1 cellular context compared by ENCODE assay signal in the genomic region with DNA sequence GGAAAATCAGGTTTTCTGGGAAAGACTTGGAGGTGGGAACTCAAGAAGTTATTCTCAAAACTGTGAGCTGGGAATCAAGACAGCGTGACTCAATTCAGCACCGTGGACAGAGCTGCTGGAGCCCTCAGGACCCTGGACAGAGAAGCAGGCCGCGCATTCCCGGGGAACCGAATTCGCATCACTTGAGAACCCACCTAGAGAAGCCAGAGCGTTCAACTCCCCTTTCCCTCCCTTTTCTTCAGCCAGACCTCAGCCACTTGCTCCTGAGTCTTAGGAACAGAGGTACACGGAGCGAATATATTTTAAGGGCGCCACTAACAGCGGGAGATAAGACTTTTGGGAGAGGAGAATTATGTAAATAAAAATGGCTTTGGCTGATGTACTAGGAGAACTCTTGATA.
TF ChIP-seq lines count a peak whose summit lies in the region.

No MANE protein-coding gene starts in this region.

TF ChIP-seq in K562, 482 proteins besides CTCF, POLR2A, EP300 and RAD21 (continued from another document and continues in another):
- TF ChIP-seq, protein P1, sequence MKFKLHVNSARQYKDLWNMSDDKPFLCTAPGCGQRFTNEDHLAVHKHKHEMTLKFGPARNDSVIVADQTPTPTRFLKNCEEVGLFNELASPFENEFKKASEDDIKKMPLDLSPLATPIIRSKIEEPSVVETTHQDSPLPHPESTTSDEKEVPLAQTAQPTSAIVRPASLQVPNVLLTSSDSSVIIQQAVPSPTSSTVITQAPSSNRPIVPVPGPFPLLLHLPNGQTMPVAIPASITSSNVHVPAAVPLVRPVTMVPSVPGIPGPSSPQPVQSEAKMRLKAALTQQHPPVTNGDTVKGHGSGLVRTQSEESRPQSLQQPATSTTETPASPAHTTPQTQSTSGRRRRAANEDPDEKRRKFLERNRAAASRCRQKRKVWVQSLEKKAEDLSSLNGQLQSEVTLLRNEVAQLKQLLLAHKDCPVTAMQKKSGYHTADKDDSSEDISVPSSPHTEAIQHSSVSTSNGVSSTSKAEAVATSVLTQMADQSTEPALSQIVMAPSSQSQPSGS (CRISPR knock-in tag; IDR thresholded peaks at IDR 0.05) = peak; percentile 95
- TF ChIP-seq LCOR (CRISPR knock-in tag; IDR thresholded peaks at IDR 0.05) (peak; percentile 100), ZNF695 (CRISPR knock-in tag; IDR thresholded peaks at IDR 0.05) (0 out of 2 replicates have a peak, but pooled peaks have one; percentile 60), SMARCA4 (IDR thresholded peaks at IDR 0.05) (peak; percentile 58), STAT5B (CRISPR knock-in tag; IDR thresholded peaks at IDR 0.05) (no peak), RNF2 (IDR thresholded peaks at IDR 0.05) (no peak), NRF1 (conservative IDR thresholded peaks at IDR 0.05 in 1 of 2, IDR thresholded peaks at IDR 0.05 in 1 of 2) (peak; percentile 30 to 54; a peak in 3 of 4 replicates), TAF1 (IDR thresholded peaks at IDR 0.05; ENCODE audit: control insufficient read depth, extremely low read depth, insufficient read depth, low read length, severe bottlenecking) (peak; percentile 18), HMG20B (CRISPR knock-in tag; IDR thresholded peaks at IDR 0.05) (no peak), KAT7 (CRISPR knock-in tag; IDR thresholded peaks at IDR 0.05; ENCODE audit: borderline replicate concordance) (peak; percentile 100; the same call in 1 of the 2 replicates), ZNF212 (CRISPR knock-in tag; IDR thresholded peaks at IDR 0.05) (peak; percentile 78; the same call in 1 of the 2 replicates), ZNF121 (CRISPR knock-in tag; conservative IDR thresholded peaks at IDR 0.05) (peak; percentile 77), SMARCA5 (IDR thresholded peaks at IDR 0.05) (no peak), ILK (tag; IDR thresholded peaks at IDR 0.05; ENCODE audit: borderline replicate concordance, low read depth) (no peak), ZNF668 (CRISPR knock-in tag; IDR thresholded peaks at IDR 0.05) (peak; percentile 90; the same call in 1 of the 2 replicates), ZNF217 (CRISPR knock-in tag; IDR thresholded peaks at IDR 0.05) (peak; percentile 99), KAT2B (IDR thresholded peaks at IDR 0.05; ENCODE audit: low read depth, low read length) (no peak), RFX1 (IDR thresholded peaks at IDR 0.05) (no peak), ZNF24 (IDR thresholded peaks at IDR 0.05) (peak; percentile 88), RB1 (IDR thresholded peaks at IDR 0.05; ENCODE audit: low read depth) (peak; percentile 81), ZNF431 (CRISPR knock-in tag; IDR thresholded peaks at IDR 0.05) (peak; percentile 95), ZNF146 (CRISPR knock-in tag; IDR thresholded peaks at IDR 0.05; ENCODE audit: unreplicated experiment) (peak; percentile 97), BRCA1 (IDR thresholded peaks at IDR 0.05) (no peak), BRCA1 (CRISPR knock-in tag; IDR thresholded peaks at IDR 0.05) (peak; percentile 100), KDM2B (CRISPR knock-in tag; IDR thresholded peaks at IDR 0.05) (peak; percentile 9; the same call in 1 of the 2 replicates), ZC3H11A (IDR thresholded peaks at IDR 0.05; ENCODE audit: low read depth, low read length) (peak; percentile 75; the same call in 1 of the 2 replicates), NCOA6 (IDR thresholded peaks at IDR 0.05) (peak; percentile 100), E2F3 (CRISPR knock-in tag; IDR thresholded peaks at IDR 0.05) (peak; percentile 68; the same call in 1 of the 2 replicates)
- TF ChIP-seq, protein P2, sequence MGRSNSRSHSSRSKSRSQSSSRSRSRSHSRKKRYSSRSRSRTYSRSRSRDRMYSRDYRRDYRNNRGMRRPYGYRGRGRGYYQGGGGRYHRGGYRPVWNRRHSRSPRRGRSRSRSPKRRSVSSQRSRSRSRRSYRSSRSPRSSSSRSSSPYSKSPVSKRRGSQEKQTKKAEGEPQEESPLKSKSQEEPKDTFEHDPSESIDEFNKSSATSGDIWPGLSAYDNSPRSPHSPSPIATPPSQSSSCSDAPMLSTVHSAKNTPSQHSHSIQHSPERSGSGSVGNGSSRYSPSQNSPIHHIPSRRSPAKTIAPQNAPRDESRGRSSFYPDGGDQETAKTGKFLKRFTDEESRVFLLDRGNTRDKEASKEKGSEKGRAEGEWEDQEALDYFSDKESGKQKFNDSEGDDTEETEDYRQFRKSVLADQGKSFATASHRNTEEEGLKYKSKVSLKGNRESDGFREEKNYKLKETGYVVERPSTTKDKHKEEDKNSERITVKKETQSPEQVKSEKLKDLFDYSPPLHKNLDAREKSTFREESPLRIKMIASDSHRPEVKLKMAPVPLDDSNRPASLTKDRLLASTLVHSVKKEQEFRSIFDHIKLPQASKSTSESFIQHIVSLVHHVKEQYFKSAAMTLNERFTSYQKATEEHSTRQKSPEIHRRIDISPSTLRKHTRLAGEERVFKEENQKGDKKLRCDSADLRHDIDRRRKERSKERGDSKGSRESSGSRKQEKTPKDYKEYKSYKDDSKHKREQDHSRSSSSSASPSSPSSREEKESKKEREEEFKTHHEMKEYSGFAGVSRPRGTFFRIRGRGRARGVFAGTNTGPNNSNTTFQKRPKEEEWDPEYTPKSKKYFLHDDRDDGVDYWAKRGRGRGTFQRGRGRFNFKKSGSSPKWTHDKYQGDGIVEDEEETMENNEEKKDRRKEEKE (IDR thresholded peaks at IDR 0.05; ENCODE audit: borderline replicate concordance in 1 of 2, control insufficient read depth in 1 of 2, low read depth in 2 of 2, low read length in 1 of 2) = 0 out of 4 replicates have a peak, but pooled peaks of 1 of the 2 experiments have one; percentile 16
- TF ChIP-seq, protein P3, sequence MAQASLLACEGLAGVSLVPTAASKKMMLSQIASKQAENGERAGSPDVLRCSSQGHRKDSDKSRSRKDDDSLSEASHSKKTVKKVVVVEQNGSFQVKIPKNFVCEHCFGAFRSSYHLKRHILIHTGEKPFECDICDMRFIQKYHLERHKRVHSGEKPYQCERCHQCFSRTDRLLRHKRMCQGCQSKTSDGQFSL (CRISPR knock-in tag; IDR thresholded peaks at IDR 0.05) = peak; percentile 87
- TF ChIP-seq, protein P3 (tag; IDR thresholded peaks at IDR 0.05) = peak in 1 of 2 experiments; percentile 62; a peak in 1 of 4 replicates
- TF ChIP-seq, protein P4, sequence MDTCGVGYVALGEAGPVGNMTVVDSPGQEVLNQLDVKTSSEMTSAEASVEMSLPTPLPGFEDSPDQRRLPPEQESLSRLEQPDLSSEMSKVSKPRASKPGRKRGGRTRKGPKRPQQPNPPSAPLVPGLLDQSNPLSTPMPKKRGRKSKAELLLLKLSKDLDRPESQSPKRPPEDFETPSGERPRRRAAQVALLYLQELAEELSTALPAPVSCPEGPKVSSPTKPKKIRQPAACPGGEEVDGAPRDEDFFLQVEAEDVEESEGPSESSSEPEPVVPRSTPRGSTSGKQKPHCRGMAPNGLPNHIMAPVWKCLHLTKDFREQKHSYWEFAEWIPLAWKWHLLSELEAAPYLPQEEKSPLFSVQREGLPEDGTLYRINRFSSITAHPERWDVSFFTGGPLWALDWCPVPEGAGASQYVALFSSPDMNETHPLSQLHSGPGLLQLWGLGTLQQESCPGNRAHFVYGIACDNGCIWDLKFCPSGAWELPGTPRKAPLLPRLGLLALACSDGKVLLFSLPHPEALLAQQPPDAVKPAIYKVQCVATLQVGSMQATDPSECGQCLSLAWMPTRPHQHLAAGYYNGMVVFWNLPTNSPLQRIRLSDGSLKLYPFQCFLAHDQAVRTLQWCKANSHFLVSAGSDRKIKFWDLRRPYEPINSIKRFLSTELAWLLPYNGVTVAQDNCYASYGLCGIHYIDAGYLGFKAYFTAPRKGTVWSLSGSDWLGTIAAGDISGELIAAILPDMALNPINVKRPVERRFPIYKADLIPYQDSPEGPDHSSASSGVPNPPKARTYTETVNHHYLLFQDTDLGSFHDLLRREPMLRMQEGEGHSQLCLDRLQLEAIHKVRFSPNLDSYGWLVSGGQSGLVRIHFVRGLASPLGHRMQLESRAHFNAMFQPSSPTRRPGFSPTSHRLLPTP (IDR thresholded peaks at IDR 0.05; ENCODE audit: borderline replicate concordance, extremely low read depth, insufficient read length) = no peak
- TF ChIP-seq, protein P5, sequence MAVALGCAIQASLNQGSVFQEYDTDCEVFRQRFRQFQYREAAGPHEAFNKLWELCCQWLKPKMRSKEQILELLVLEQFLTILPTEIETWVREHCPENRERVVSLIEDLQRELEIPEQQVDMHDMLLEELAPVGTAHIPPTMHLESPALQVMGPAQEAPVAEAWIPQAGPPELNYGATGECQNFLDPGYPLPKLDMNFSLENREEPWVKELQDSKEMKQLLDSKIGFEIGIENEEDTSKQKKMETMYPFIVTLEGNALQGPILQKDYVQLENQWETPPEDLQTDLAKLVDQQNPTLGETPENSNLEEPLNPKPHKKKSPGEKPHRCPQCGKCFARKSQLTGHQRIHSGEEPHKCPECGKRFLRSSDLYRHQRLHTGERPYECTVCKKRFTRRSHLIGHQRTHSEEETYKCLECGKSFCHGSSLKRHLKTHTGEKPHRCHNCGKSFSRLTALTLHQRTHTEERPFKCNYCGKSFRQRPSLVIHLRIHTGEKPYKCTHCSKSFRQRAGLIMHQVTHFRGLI (CRISPR knock-in tag; IDR thresholded peaks at IDR 0.05) = peak; percentile 85
- TF ChIP-seq, protein P6, sequence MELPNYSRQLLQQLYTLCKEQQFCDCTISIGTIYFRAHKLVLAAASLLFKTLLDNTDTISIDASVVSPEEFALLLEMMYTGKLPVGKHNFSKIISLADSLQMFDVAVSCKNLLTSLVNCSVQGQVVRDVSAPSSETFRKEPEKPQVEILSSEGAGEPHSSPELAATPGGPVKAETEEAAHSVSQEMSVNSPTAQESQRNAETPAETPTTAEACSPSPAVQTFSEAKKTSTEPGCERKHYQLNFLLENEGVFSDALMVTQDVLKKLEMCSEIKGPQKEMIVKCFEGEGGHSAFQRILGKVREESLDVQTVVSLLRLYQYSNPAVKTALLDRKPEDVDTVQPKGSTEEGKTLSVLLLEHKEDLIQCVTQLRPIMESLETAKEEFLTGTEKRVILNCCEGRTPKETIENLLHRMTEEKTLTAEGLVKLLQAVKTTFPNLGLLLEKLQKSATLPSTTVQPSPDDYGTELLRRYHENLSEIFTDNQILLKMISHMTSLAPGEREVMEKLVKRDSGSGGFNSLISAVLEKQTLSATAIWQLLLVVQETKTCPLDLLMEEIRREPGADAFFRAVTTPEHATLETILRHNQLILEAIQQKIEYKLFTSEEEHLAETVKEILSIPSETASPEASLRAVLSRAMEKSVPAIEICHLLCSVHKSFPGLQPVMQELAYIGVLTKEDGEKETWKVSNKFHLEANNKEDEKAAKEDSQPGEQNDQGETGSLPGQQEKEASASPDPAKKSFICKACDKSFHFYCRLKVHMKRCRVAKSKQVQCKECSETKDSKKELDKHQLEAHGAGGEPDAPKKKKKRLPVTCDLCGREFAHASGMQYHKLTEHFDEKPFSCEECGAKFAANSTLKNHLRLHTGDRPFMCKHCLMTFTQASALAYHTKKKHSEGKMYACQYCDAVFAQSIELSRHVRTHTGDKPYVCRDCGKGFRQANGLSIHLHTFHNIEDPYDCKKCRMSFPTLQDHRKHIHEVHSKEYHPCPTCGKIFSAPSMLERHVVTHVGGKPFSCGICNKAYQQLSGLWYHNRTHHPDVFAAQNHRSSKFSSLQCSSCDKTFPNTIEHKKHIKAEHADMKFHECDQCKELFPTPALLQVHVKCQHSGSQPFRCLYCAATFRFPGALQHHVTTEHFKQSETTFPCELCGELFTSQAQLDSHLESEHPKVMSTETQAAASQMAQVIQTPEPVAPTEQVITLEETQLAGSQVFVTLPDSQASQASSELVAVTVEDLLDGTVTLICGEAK (IDR thresholded peaks at IDR 0.05) = peak; percentile 95
- TF ChIP-seq, protein P6 (CRISPR knock-in tag; IDR thresholded peaks at IDR 0.05) = peak; percentile 91
- TF ChIP-seq, protein P7, sequence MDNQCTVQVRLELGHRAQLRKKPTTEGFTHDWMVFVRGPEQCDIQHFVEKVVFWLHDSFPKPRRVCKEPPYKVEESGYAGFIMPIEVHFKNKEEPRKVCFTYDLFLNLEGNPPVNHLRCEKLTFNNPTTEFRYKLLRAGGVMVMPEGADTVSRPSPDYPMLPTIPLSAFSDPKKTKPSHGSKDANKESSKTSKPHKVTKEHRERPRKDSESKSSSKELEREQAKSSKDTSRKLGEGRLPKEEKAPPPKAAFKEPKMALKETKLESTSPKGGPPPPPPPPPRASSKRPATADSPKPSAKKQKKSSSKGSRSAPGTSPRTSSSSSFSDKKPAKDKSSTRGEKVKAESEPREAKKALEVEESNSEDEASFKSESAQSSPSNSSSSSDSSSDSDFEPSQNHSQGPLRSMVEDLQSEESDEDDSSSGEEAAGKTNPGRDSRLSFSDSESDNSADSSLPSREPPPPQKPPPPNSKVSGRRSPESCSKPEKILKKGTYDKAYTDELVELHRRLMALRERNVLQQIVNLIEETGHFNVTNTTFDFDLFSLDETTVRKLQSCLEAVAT (IDR thresholded peaks at IDR 0.05) = no peak
- TF ChIP-seq, protein P8, sequence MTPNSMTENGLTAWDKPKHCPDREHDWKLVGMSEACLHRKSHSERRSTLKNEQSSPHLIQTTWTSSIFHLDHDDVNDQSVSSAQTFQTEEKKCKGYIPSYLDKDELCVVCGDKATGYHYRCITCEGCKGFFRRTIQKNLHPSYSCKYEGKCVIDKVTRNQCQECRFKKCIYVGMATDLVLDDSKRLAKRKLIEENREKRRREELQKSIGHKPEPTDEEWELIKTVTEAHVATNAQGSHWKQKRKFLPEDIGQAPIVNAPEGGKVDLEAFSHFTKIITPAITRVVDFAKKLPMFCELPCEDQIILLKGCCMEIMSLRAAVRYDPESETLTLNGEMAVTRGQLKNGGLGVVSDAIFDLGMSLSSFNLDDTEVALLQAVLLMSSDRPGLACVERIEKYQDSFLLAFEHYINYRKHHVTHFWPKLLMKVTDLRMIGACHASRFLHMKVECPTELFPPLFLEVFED (CRISPR knock-in tag; conservative IDR thresholded peaks at IDR 0.05) = peak; percentile 82
